ENCODE assay signal across 1 cellular context in genomic region chr6:154410215-154410614, GRCh38.
TF ChIP-seq lines count a peak whose summit lies in the region.

No MANE protein-coding gene starts in this region.

TF ChIP-seq in H1, 55 proteins besides CTCF, POLR2A, EP300 and RAD21:
- no peak for TF ChIP-seq MAFK (IDR thresholded peaks at IDR 0.05; ENCODE audit: low read depth, low read length)
- TF ChIP-seq GABPA (IDR thresholded peaks at IDR 0.05; ENCODE audit: borderline replicate concordance, insufficient read depth, low read length) = no peak
TF ChIP-seq in H1: peak in this region for 0.
